ENCODE assay signal across 8 cellular contexts in genomic region chr16:5084802-5085201, GRCh38. TPM values are rescaled to one million over a fixed set of nuclear protein-coding genes. Genes with fewer than 3 reads are reported as not detected.
DNase-seq lines count a peak whose midpoint lies in the region; ATAC-seq and TF ChIP-seq lines count a peak whose summit lies in the region.
"Not testable (repeated sequence)": the region's sequence is repeated elsewhere in the genome, so short reads cannot be mapped to it uniquely, and the experiment has no call there.

No MANE protein-coding gene starts in this region.

- not testable (repeated sequence) for H3K27me3 Mint-ChIP-seq in T-helper 2 cell treated with Interferon-gamma antibody and Interleukin-4, amounts not matched to agents 5 μg/mL and 100 μg/mL, for 36 hours (ENCODE audit: low read depth); endothelial cell (ENCODE audit: unreplicated experiment)

- not testable (repeated sequence) for H3K4me3 Mint-ChIP-seq in T-helper 2 cell treated with Interferon-gamma antibody and Interleukin-4, amounts not matched to agents 5 μg/mL and 100 μg/mL, for 36 hours
- H3K4me3 Mint-ChIP-seq in endothelial cell (ENCODE audit: unreplicated experiment), result peak overlapping the region; percentile 54

- H3K4me1 Mint-ChIP-seq in T-helper 2 cell treated with Interferon-gamma antibody and Interleukin-4, amounts not matched to agents 5 μg/mL and 100 μg/mL, for 36 hours (ENCODE audit: low read depth); endothelial cell (ENCODE audit: unreplicated experiment): not testable (repeated sequence)

- H3K27ac Mint-ChIP-seq in T-helper 2 cell treated with Interferon-gamma antibody and Interleukin-4, amounts not matched to agents 5 μg/mL and 100 μg/mL, for 36 hours; endothelial cell (ENCODE audit: unreplicated experiment): not testable (repeated sequence)

- H3K36me3 ChIP-seq in right lobe of liver, result not testable (repeated sequence)

- TF ChIP-seq POLR2A in right lobe of liver (IDR thresholded peaks at IDR 0.05), result not testable (repeated sequence)

- WGBS in right lobe of liver (ENCODE audit: insufficient coverage, low coverage, low lambda C conversion rate, missing lambda C conversion rate), result 63% methylated on average over 4 of the region's 10 CpGs

- DNase-seq in NCI-H1694 treated with DMSO at 0.1 percent for 48 hours (lab: John Stamatoyannopoulos, UW), result peak; percentile 16
- DNase-seq in T-helper 2 cell treated with Interferon-gamma antibody and Interleukin-4, amounts not matched to agents 5 μg/mL and 100 μg/mL, for 36 hours (ENCODE audit: low spot score), result peak; percentile 23
- peak; percentile 83 for DNase-seq in activated effector memory CD4-positive, alpha-beta T cell treated with anti-CD3 and anti-CD28 coated beads, Interleukin-2, amount 50 U/mL, for 16 hours
- DNase-seq in endothelial cell (ENCODE audit: low spot score), result peak; percentile 76
- DNase-seq in right lobe of liver, result not testable (repeated sequence)
- peak; percentile 73 for DNase-seq in stimulated activated CD4-positive, alpha-beta T cell treated with anti-CD3 and anti-CD28 coated beads, Interleukin-15, amount 100 ng/mL, for 24 hours

- not testable (repeated sequence) for H3K27me3 ChIP-seq in right lobe of liver

- H3K27ac ChIP-seq in 22Rv1, right lobe of liver: not testable (repeated sequence)

- peak; percentile 77 for TF ChIP-seq CTCF in 22Rv1 (IDR thresholded peaks at IDR 0.05)
- TF ChIP-seq CTCF in GM12873 (IDR thresholded peaks at IDR 0.05; ENCODE audit: insufficient read depth, low read depth, low read length, missing control alignments), result peak; percentile 76
- TF ChIP-seq CTCF in endothelial cell (IDR thresholded peaks at IDR 0.05; ENCODE audit: unreplicated experiment), result peak; percentile 79
- peak; percentile 32 to 63 (median 47) for TF ChIP-seq CTCF in right lobe of liver (IDR thresholded peaks at IDR 0.05)

- intact Hi-C loops in right lobe of liver (cut with DNase I), result not testable (repeated sequence)

- H3K9me3 ChIP-seq in right lobe of liver, result not testable (repeated sequence)

- peaks cover 22% of the 10 kb centered on the region for H3K36me3 Mint-ChIP-seq in T-helper 2 cell treated with Interferon-gamma antibody and Interleukin-4, amounts not matched to agents 5 μg/mL and 100 μg/mL, for 36 hours (ENCODE audit: low read depth)
- H3K36me3 Mint-ChIP-seq in endothelial cell (ENCODE audit: low read depth, unreplicated experiment), result not testable (repeated sequence)

- not testable (repeated sequence) for H3K4me3 ChIP-seq in right lobe of liver

- not testable (repeated sequence) for H3K9me3 Mint-ChIP-seq in T-helper 2 cell treated with Interferon-gamma antibody and Interleukin-4, amounts not matched to agents 5 μg/mL and 100 μg/mL, for 36 hours; endothelial cell (ENCODE audit: unreplicated experiment)

- not testable (repeated sequence) for ATAC-seq in right lobe of liver

- H3K4me1 ChIP-seq in right lobe of liver, result not testable (repeated sequence)

RNA-seq across cellular contexts. Expression of gene EEF2KMT, which starts 12.8 kb away (rescaled TPM):
- 6.7 TPM for total RNA-seq in endothelial cell (ENCODE audit: unreplicated experiment)
- total RNA-seq in right lobe of liver, result 10 to 100 TPM in 1 of 6 experiments, 1 to 10 TPM in 5; 6.0 to 10.8 (median 7.4) TPM

RNA-seq across cellular contexts. Expression of gene ALG1, which starts 13.2 kb away (rescaled TPM):
- total RNA-seq in endothelial cell (ENCODE audit: unreplicated experiment), result 21.0 TPM
- 10 to 100 TPM; 16.0 to 28.0 (median 16.9) TPM for total RNA-seq in right lobe of liver

RNA-seq across cellular contexts. Expression of gene C16orf89, which starts 19.0 kb away (rescaled TPM):
- total RNA-seq in endothelial cell (ENCODE audit: unreplicated experiment) (not detected), right lobe of liver (not detected)

RNA-seq across cellular contexts. Expression of gene NAGPA, which starts 51.1 kb away (rescaled TPM):
- total RNA-seq in endothelial cell (ENCODE audit: unreplicated experiment) (10.2 TPM), right lobe of liver (10 to 100 TPM in 2 of 6 experiments, 1 to 10 TPM in 4; 6.6 to 22.1 (median 8.4) TPM)
